35 cellular contexts compared by ENCODE assay signal in genomic region chr11:127574528-127574927, GRCh38.
"Had no signal": no experiment of that assay in that cellular context is flagged by ENCODE, and none has a peak within 500 bp of the region (broad histone marks: within the 10 kb centered on the region; RNA-seq: fewer than 3 reads in every experiment).

No MANE protein-coding gene starts in this region.

- H3K9ac ChIP-seq: SK-N-SH had no signal

- H3K4me3 Mint-ChIP-seq: activated B cell treated with CpG ODN at 0.5 μM for 24 hours; activated CD4-positive, alpha-beta memory T cell treated with anti-CD3 and anti-CD28 coated beads for 36 hours; activated naive CD4-positive, alpha-beta T cell treated with anti-CD3 and anti-CD28 coated beads for 36 hours; activated T-cell treated with anti-CD3 and anti-CD28 coated beads, Interleukin-2, amount 50 U/mL, for 4 hours; activated T-helper 1 cell treated with anti-CD3 and anti-CD28 coated beads, Interleukin-12 subunit alpha, Interleukin-12 subunit beta, Interleukin-2, Interleukin-4 antibody, amounts not matched to agents 30 ng/mL and 10 ng/mL and 1 ng/mL, durations not matched to agents 14 hours and 24 hours and 36 hours; T-helper 1 cell treated with Interleukin-12 subunit alpha and Interleukin-12 subunit beta and Interleukin-4 antibody, amounts not matched to agents 30 μg/mL and 1 μg/mL, for 36 hours; T-helper 2 cell treated with Interferon-gamma antibody and Interleukin-4, amounts not matched to agents 5 μg/mL and 100 μg/mL, for 36 hours had no signal

- H3K4me2 ChIP-seq: SK-N-SH had no signal

- H3K4me1 ChIP-seq: adrenal gland, body of pancreas, breast epithelium, Peyer's patch, SJSA1 had no signal

- H3K4me1 Mint-ChIP-seq: activated B cell treated with CpG ODN at 0.5 μM for 24 hours had no signal

- FAIRE-seq: astrocyte, TTC549 had no signal

- H3K27ac ChIP-seq: adrenal gland, body of pancreas, breast epithelium, Peyer's patch, SJSA1 had no signal

- H3K27me3 Mint-ChIP-seq: activated B cell treated with CpG ODN at 0.5 μM for 24 hours had no signal

- DNase-seq: activated B cell treated with CpG ODN at 0.5 μM for 24 hours; activated CD4-positive, alpha-beta memory T cell treated with anti-CD3 and anti-CD28 coated beads for 36 hours; activated CD4-positive, alpha-beta T cell treated with anti-CD3 and anti-CD28 coated beads for 4 hours; activated CD4-positive, alpha-beta T cell treated with anti-CD3 and anti-CD28 coated beads, Interleukin-2, amount 50 U/mL, for 1 hour; activated CD4-positive, CD25-positive, alpha-beta regulatory T cell treated with anti-CD3 and anti-CD28 coated beads, Interleukin-2, amount 50 U/mL, for 72 hours; activated CD8-positive, alpha-beta memory T cell treated with anti-CD3 and anti-CD28 coated beads, Interleukin-2, amount 50 U/mL, for 4 hours; activated gamma-delta T cell treated with Interleukin-2 at 50 U/mL for 16 hours; activated naive CD4-positive, alpha-beta T cell treated with anti-CD3 and anti-CD28 coated beads for 36 hours; activated T-cell treated with anti-CD3 and anti-CD28 coated beads for 4 hours; activated T-cell treated with anti-CD3 and anti-CD28 coated beads, Interleukin-2, amount 50 U/mL, for 4 hours; adrenal gland; body of pancreas; NCI-H1092 treated with DMSO at 0.1 percent for 48 hours; NCI-H1417; NCI-H146; NCI-H187; NCI-H2029 treated with DMSO at 0.1 percent for 48 hours; NCI-H2107; NCI-H446; NCI-H510A treated with DMSO at 0.1 percent for 48 hours; NCI-H69; NK-92 treated with Interleukin-12 subunit alpha and Interleukin-12 subunit beta, amount 100 ng/mL, for 24 hours; PC-3; Peyer's patch; RPMI8226; SHP77 treated with DMSO at 0.1 percent for 48 hours; SK-N-SH had no signal

- H3K36me3 Mint-ChIP-seq: activated CD4-positive, alpha-beta memory T cell treated with anti-CD3 and anti-CD28 coated beads for 36 hours; activated naive CD4-positive, alpha-beta T cell treated with anti-CD3 and anti-CD28 coated beads, Interleukin-2, amount 50 U/mL, for 72 hours had no signal

- H3K4me3 ChIP-seq: adrenal gland, body of pancreas, breast epithelium, Peyer's patch, SJSA1 had no signal

- H3K27ac Mint-ChIP-seq: activated B cell treated with CpG ODN at 0.5 μM for 24 hours; activated CD4-positive, alpha-beta memory T cell treated with anti-CD3 and anti-CD28 coated beads for 36 hours; activated naive CD4-positive, alpha-beta T cell treated with anti-CD3 and anti-CD28 coated beads for 36 hours; activated T-helper 1 cell treated with anti-CD3 and anti-CD28 coated beads, Interleukin-12 subunit alpha, Interleukin-12 subunit beta, Interleukin-2, Interleukin-4 antibody, amounts not matched to agents 30 ng/mL and 10 ng/mL and 1 ng/mL, durations not matched to agents 14 hours and 24 hours and 36 hours; T-helper 1 cell treated with Interleukin-12 subunit alpha and Interleukin-12 subunit beta and Interleukin-4 antibody, amounts not matched to agents 30 μg/mL and 1 μg/mL, for 36 hours; T-helper 2 cell treated with Interferon-gamma antibody and Interleukin-4, amounts not matched to agents 5 μg/mL and 100 μg/mL, for 36 hours had no signal

- H3K9me3 Mint-ChIP-seq: activated CD4-positive, alpha-beta memory T cell treated with anti-CD3 and anti-CD28 coated beads for 36 hours; activated naive CD4-positive, alpha-beta T cell treated with anti-CD3 and anti-CD28 coated beads for 36 hours; activated T-cell treated with anti-CD3 and anti-CD28 coated beads, Interleukin-2, amount 50 U/mL, for 4 hours; activated T-helper 1 cell treated with anti-CD3 and anti-CD28 coated beads, Interleukin-12 subunit alpha, Interleukin-12 subunit beta, Interleukin-2, Interleukin-4 antibody, amounts not matched to agents 30 ng/mL and 10 ng/mL and 1 ng/mL, durations not matched to agents 14 hours and 24 hours and 36 hours; T-helper 1 cell treated with Interleukin-12 subunit alpha and Interleukin-12 subunit beta and Interleukin-4 antibody, amounts not matched to agents 30 μg/mL and 1 μg/mL, for 36 hours; T-helper 2 cell treated with Interferon-gamma antibody and Interleukin-4, amounts not matched to agents 5 μg/mL and 100 μg/mL, for 36 hours had no signal

- ATAC-seq: activated naive CD4-positive, alpha-beta T cell treated with anti-CD3 and anti-CD28 coated beads, Interleukin-2, amount 50 U/mL, for 72 hours; activated T-cell treated with anti-CD3 and anti-CD28 coated beads, Interleukin-2, amount 50 U/mL, for 4 hours; body of pancreas; PC-3 had no signal

- H3K36me3 ChIP-seq: adrenal gland, breast epithelium, Peyer's patch, SJSA1 had no signal

- H3K27me3 ChIP-seq: adrenal gland, body of pancreas, breast epithelium, Peyer's patch, SJSA1 had no signal

- H3K9me3 ChIP-seq: adrenal gland, body of pancreas, breast epithelium, Peyer's patch, SJSA1 had no signal
